10 cellular contexts compared by ENCODE assay signal in genomic region chr19:1449467-1450442, GRCh38. TPM values are rescaled to one million over a fixed set of nuclear protein-coding genes. Genes with fewer than 3 reads are reported as not detected.
A peak's percentile ranks its signal among the peaks of the same experiment; 100 is the strongest.
DNase-seq lines count a peak whose midpoint lies in the region; ATAC-seq and TF ChIP-seq lines count a peak whose summit lies in the region.
"Had no signal": no experiment of that assay in that cellular context is flagged by ENCODE, and none has a peak within 500 bp of the region (broad histone marks: within the 10 kb centered on the region; RNA-seq: fewer than 3 reads in every experiment).

Gene APC2 (plus strand): TSS chr19:1450121. CDS start chr19:1453002, 2,881 bp downstream.

- H3K9me3 ChIP-seq in WERI-Rb-1 (ENCODE audit: severe bottlenecking), result no peaks in the 10 kb centered on the region

- peaks cover 45% of the 10 kb centered on the region for H3K27me3 ChIP-seq in WERI-Rb-1 (ENCODE audit: insufficient read depth, low read depth, severe bottlenecking)

- no peak for TF ChIP-seq CTCF in AG10803 (conservative IDR thresholded peaks at IDR 0.05; ENCODE audit: low read length)
- TF ChIP-seq CTCF in WERI-Rb-1 (IDR thresholded peaks at IDR 0.05; ENCODE audit: low read depth, low read length), result no peak

- H3K4me3 Mint-ChIP-seq in immature natural killer cell, result peak within 1 kb of the TSS in 3 of 5 donors; percentile 26 to 62 (median 61)
- H3K4me3 Mint-ChIP-seq: stimulated activated naive CD8-positive, alpha-beta T cell treated with anti-CD3 and anti-CD28 coated beads, Interleukin-15, Interleukin-2, amounts not matched to agents 100 ng/mL and 50 ng/mL, for 24 hours had no signal

- H3K27ac ChIP-seq in WERI-Rb-1, result peak within 1 kb of the TSS; percentile 31; the same call in 1 of the 2 replicates
- H3K27ac ChIP-seq: VCaP had no signal

- no peaks in the 10 kb centered on the region for H3K9me3 Mint-ChIP-seq in immature natural killer cell
- H3K9me3 Mint-ChIP-seq: stimulated activated naive CD8-positive, alpha-beta T cell treated with anti-CD3 and anti-CD28 coated beads, Interleukin-15, Interleukin-2, amounts not matched to agents 100 ng/mL and 50 ng/mL, for 24 hours had no signal

- DNase-seq in AG10803 (ENCODE audit: low read depth), result peak; percentile 36
- DNase-seq in H4 (ENCODE audit: low spot score), result peak; percentile 38
- peak; percentile 80 for DNase-seq in WERI-Rb-1
- DNase-seq in immature natural killer cell, result peak in 2 of 3 donors; percentile 37 to 43
- no peak for DNase-seq in central memory CD4-positive, alpha-beta T cell

- H3K27ac Mint-ChIP-seq in immature natural killer cell, result peak within 1 kb of the TSS in 2 of 6 donors; percentile 30 to 45
- H3K27ac Mint-ChIP-seq: stimulated activated naive CD8-positive, alpha-beta T cell treated with anti-CD3 and anti-CD28 coated beads, Interleukin-15, Interleukin-2, amounts not matched to agents 100 ng/mL and 50 ng/mL, for 24 hours had no signal

- peak within 1 kb of the TSS; percentile 40 for H3K4me3 ChIP-seq in AG10803 (ENCODE audit: low read length)
- H3K4me3 ChIP-seq in WERI-Rb-1 (ENCODE audit: low read depth, low read length), result peak within 1 kb of the TSS; percentile 19

- H3K36me3 ChIP-seq in WERI-Rb-1, result no peaks in the 10 kb centered on the region

- H3K36me3 Mint-ChIP-seq in immature natural killer cell, result no peaks in the 10 kb centered on the region

- ATAC-seq in HG03139 (IDR thresholded peaks at IDR 0.05; ENCODE audit: unreplicated experiment), result no peak
- ATAC-seq in HG03342 (IDR thresholded peaks at IDR 0.05; ENCODE audit: unreplicated experiment), result no peak
- no peak for ATAC-seq in HG03520 (IDR thresholded peaks at IDR 0.05; ENCODE audit: unreplicated experiment)

- peaks cover 21 to 25% of the 10 kb centered on the region in 2 donors for H3K4me1 Mint-ChIP-seq in immature natural killer cell

- H3K27me3 Mint-ChIP-seq in immature natural killer cell (ENCODE audit: low read depth in 3 of 3), result peaks cover 18 to 36% (median 24%) of the 10 kb centered on the region in 3 donors

RNA-seq across cellular contexts. Expression of gene APC2, which starts in this region (rescaled TPM):
- total RNA-seq in H4 (2014; rRNA removed; shearing (Covaris generic)), result 0.02 and 1.5 TPM in 2 replicates
- under 1 TPM in 1 of 3 donors, not detected in 2; 0.06 TPM for polyA plus RNA-seq in immature natural killer cell

Comparison
In these comparisons a context has a peak if more than half of its experiments do, and no peak if none do; other contexts are left out.
1. Peak in DNase-seq in immature natural killer cell; RNA of the gene not detected or under 1 TPM.